ENCODE assay signal across 23 cellular contexts in genomic region chr6:164478426-164478825, GRCh38.
"Had no signal": no experiment of that assay in that cellular context is flagged by ENCODE, and none has a peak within 500 bp of the region (broad histone marks: within the 10 kb centered on the region; RNA-seq: fewer than 3 reads in every experiment).

No MANE protein-coding gene starts in this region.

- H3K36me3 Mint-ChIP-seq: activated CD8-positive, alpha-beta memory T cell treated with anti-CD3 and anti-CD28 coated beads, Interleukin-2, amount 10 ng/mL, durations not matched to agents 7 days and 5 days; activated naive CD8-positive, alpha-beta T cell had no signal

- H3K4me1 Mint-ChIP-seq: activated B cell treated with CpG ODN at 0.5 μM for 24 hours; activated CD4-positive, alpha-beta T cell treated with anti-CD3 and anti-CD28 coated beads, Interleukin-2, amount 10 ng/mL, durations not matched to agents 24 days and 14 days; activated CD8-positive, alpha-beta memory T cell treated with anti-CD3 and anti-CD28 coated beads, Interleukin-2, amount 10 ng/mL, durations not matched to agents 7 days and 5 days; central memory CD8-positive, alpha-beta T cell had no signal

- H3K4me3 Mint-ChIP-seq: activated B cell treated with CpG ODN at 0.5 μM for 24 hours; activated CD4-positive, alpha-beta T cell treated with anti-CD3 and anti-CD28 coated beads, Interleukin-2, amount 10 ng/mL, durations not matched to agents 24 days and 14 days; activated CD8-positive, alpha-beta memory T cell treated with anti-CD3 and anti-CD28 coated beads, Interleukin-2, amount 10 ng/mL, durations not matched to agents 7 days and 5 days; activated naive CD8-positive, alpha-beta T cell; activated T-cell treated with anti-CD3 and anti-CD28 coated beads, Interleukin-2, amount 50 U/mL, for 24 hours; brain; central memory CD8-positive, alpha-beta T cell; T-helper 2 cell treated with Interferon-gamma antibody and Interleukin-4, amounts not matched to agents 5 μg/mL and 100 μg/mL, for 36 hours had no signal

- DNase-seq: activated B cell treated with CpG ODN at 0.5 μM for 24 hours; activated CD4-positive, alpha-beta T cell treated with anti-CD3 and anti-CD28 coated beads for 1 hour; activated CD4-positive, alpha-beta T cell treated with anti-CD3 and anti-CD28 coated beads, Interleukin-2, amount 10 ng/mL, durations not matched to agents 24 days and 14 days; activated CD4-positive, alpha-beta T cell treated with anti-CD3 and anti-CD28 coated beads, Interleukin-2, amount 50 U/mL, for 48 hours; activated CD8-positive, alpha-beta memory T cell treated with anti-CD3 and anti-CD28 coated beads, Interleukin-2, amount 10 ng/mL, durations not matched to agents 7 days and 5 days; activated effector memory CD4-positive, alpha-beta T cell treated with anti-CD3 and anti-CD28 coated beads, Interleukin-2, amount 50 U/mL, for 16 hours; activated naive CD4-positive, alpha-beta T cell treated with Interleukin-2 at 50 U/mL for 16 hours; activated T-cell treated with anti-CD3 and anti-CD28 coated beads, Interleukin-2, amount 50 U/mL, for 24 hours; amygdala; Karpas-422; MM.1S; NCI-H1105; NCI-H1436; NCI-H1694 treated with DMSO at 0.1 percent for 48 hours; NCI-H2029 treated with DMSO at 0.1 percent for 48 hours; NCI-H345; NCI-H510A treated with DMSO at 0.1 percent for 48 hours; NCI-H69 had no signal

- ATAC-seq: activated CD8-positive, alpha-beta memory T cell treated with anti-CD3 and anti-CD28 coated beads, Interleukin-2, amount 10 ng/mL, durations not matched to agents 7 days and 5 days had no signal

- H3K9me3 Mint-ChIP-seq: activated CD4-positive, alpha-beta T cell treated with anti-CD3 and anti-CD28 coated beads, Interleukin-2, amount 10 ng/mL, durations not matched to agents 24 days and 14 days; activated T-cell treated with anti-CD3 and anti-CD28 coated beads, Interleukin-2, amount 50 U/mL, for 24 hours had no signal

- H3K27me3 Mint-ChIP-seq: activated B cell treated with CpG ODN at 0.5 μM for 24 hours; activated CD4-positive, alpha-beta T cell treated with anti-CD3 and anti-CD28 coated beads, Interleukin-2, amount 10 ng/mL, durations not matched to agents 24 days and 14 days; activated CD8-positive, alpha-beta memory T cell treated with anti-CD3 and anti-CD28 coated beads, Interleukin-2, amount 10 ng/mL, durations not matched to agents 7 days and 5 days; activated naive CD8-positive, alpha-beta T cell; activated T-cell treated with anti-CD3 and anti-CD28 coated beads, Interleukin-2, amount 50 U/mL, for 24 hours; brain; central memory CD8-positive, alpha-beta T cell had no signal

- H3K27ac ChIP-seq: SK-N-MC had no signal

- H3K27ac Mint-ChIP-seq: activated B cell treated with CpG ODN at 0.5 μM for 24 hours; activated CD4-positive, alpha-beta T cell treated with anti-CD3 and anti-CD28 coated beads, Interleukin-2, amount 10 ng/mL, durations not matched to agents 24 days and 14 days; activated CD8-positive, alpha-beta memory T cell treated with anti-CD3 and anti-CD28 coated beads, Interleukin-2, amount 10 ng/mL, durations not matched to agents 7 days and 5 days; activated naive CD8-positive, alpha-beta T cell; activated T-cell treated with anti-CD3 and anti-CD28 coated beads, Interleukin-2, amount 50 U/mL, for 24 hours; T-helper 2 cell treated with Interferon-gamma antibody and Interleukin-4, amounts not matched to agents 5 μg/mL and 100 μg/mL, for 36 hours had no signal

- H3K4me3 ChIP-seq: SK-N-MC had no signal
